In the genomic region with DNA sequence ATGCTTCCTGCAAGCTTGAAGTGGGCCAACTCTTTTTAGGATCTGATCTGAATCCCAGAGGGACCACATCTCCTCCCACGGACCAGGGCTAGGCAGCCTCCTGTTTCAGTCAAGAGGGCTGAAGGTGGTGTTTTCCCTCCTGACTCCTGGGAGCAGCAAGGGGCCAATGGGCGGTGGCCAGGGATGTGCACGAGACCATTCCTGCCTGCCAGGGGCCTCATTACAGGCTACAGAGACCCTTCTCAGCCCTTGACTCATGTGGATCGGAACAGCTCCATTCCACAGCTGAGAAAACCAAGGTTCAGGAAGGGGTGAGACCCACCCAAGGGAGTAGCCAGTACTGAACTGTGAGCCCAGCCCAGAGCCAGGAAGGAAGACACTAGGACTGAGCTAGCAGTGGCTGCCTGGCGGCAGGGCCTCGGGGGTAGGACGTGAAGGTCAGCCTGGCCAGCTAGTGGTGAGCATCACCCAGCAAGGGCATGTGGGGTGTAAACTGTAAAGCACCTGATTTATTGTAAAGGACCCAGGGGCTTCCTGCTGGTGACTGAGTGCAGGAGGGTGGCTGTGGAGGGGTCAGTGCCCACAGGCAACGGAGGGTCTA, we compare ENCODE assay signal across 25 cellular contexts. TPM values are rescaled to one million over a fixed set of nuclear protein-coding genes. Genes with fewer than 3 reads are reported as not detected.
DNase-seq lines count a peak whose midpoint lies in the region; ATAC-seq, FAIRE-seq and TF ChIP-seq lines count a peak whose summit lies in the region.
"Had no signal": no experiment of that assay in that cellular context is flagged by ENCODE, and none has a peak within 500 bp of the region (broad histone marks: within the 10 kb centered on the region; RNA-seq: fewer than 3 reads in every experiment).

No MANE protein-coding gene starts in this region.

- H3K4me1 ChIP-seq in BLaER1 (peaks cover 74% of the 10 kb centered on the region), H1 (replicated peaks in 1 of 4; ENCODE audit: control insufficient read depth in 3 of 4, insufficient read depth in 4 of 4, low read length in 3 of 4) (peaks cover 0 to 16% (median 11%) of the 10 kb centered on the region in 4 experiments; a peak in 6 of 7 replicates)
- H3K4me1 ChIP-seq: HAP-1 had no signal

- no peak overlapping the region for H3K4ac ChIP-seq in H1 (replicated peaks; ENCODE audit: insufficient read length, low read depth, low read length)

- no peak for TF ChIP-seq CTCF in H1 (IDR thresholded peaks at IDR 0.05; ENCODE audit: control extremely low read depth in 1 of 3, insufficient read depth in 1 of 3, low read depth in 1 of 3, low read length in 3 of 3)
- no peak for TF ChIP-seq CTCF in osteocyte (IDR thresholded peaks at IDR 0.05)
- TF ChIP-seq CTCF in endothelial cell (IDR thresholded peaks at IDR 0.05; ENCODE audit: unreplicated experiment): no peak

- H3K9me3 ChIP-seq in BLaER1 (no peaks in the 10 kb centered on the region), H1 (ENCODE audit: insufficient read depth in 2 of 2, low read depth in 1 of 2, low read length in 1 of 2) (no peaks in the 10 kb centered on the region)
- H3K9me3 ChIP-seq: body of pancreas, HAP-1, left lung, mucosa of descending colon, prostate gland had no signal

- H2BK12ac ChIP-seq in H1 (ENCODE audit: low read depth, low read length): peak overlapping the region; percentile 68; the same call in 1 of the 2 replicates

- H2AK5ac ChIP-seq in H1 (ENCODE audit: low read depth, low read length): no peak overlapping the region

- H2BK120ac ChIP-seq in H1 (replicated peaks; ENCODE audit: low read depth, low read length): no peak overlapping the region

- H3K27me3 ChIP-seq in BLaER1 (no peaks in the 10 kb centered on the region), H7 (ENCODE audit: control insufficient read depth, insufficient read depth, low read length) (peaks cover 6% of the 10 kb centered on the region; the same call in 1 of the 2 replicates), H1 (replicated peaks in 1 of 4; ENCODE audit: control insufficient read depth in 3 of 4, extremely low read depth in 1 of 4, insufficient read depth in 3 of 4, low read length in 3 of 4) (peaks cover 0 to 13% (median 10%) of the 10 kb centered on the region in 4 experiments; a peak in 5 of 7 replicates)

- H3K23me2 ChIP-seq in H1 (ENCODE audit: low read depth, low read length): no peaks in the 10 kb centered on the region; the same call in 1 of the 2 replicates

- intact Hi-C loops in activated CD4-positive, alpha-beta T cell treated with anti-CD3 and anti-CD28 coated beads for 36 hours (cut with DNase I, micrococcal nuclease): no loop called here

- no peak overlapping the region for H3K27ac Mint-ChIP-seq in osteocyte (ENCODE audit: unreplicated experiment)
- no peak overlapping the region for H3K27ac Mint-ChIP-seq in activated CD4-positive, alpha-beta T cell treated with anti-CD3 and anti-CD28 coated beads for 36 hours
- no peak overlapping the region for H3K27ac Mint-ChIP-seq in endothelial cell (ENCODE audit: unreplicated experiment)
- H3K27ac Mint-ChIP-seq: activated CD4-positive, alpha-beta T cell treated with anti-CD3 and anti-CD28 coated beads, Interleukin-2, amount 10 ng/mL, durations not matched to agents 7 days and 5 days; neural progenitor cell; stimulated activated effector memory CD8-positive, alpha-beta T cell treated with anti-CD3 and anti-CD28 coated beads, Interleukin-12 subunit alpha, Interleukin-12 subunit beta, amount 100 ng/mL, for 72 hours; T-helper 1 cell treated with Interleukin-12 subunit alpha and Interleukin-12 subunit beta and Interleukin-4 antibody, amounts not matched to agents 30 μg/mL and 1 μg/mL, for 36 hours had no signal

- no peak overlapping the region for H3K23ac ChIP-seq in H1 (ENCODE audit: insufficient read length)

- no peak for ATAC-seq in activated CD4-positive, alpha-beta T cell treated with anti-CD3 and anti-CD28 coated beads for 36 hours
- ATAC-seq: body of pancreas; mucosa of descending colon; stimulated activated effector memory CD8-positive, alpha-beta T cell treated with anti-CD3 and anti-CD28 coated beads, Interleukin-12 subunit alpha, Interleukin-12 subunit beta, amount 100 ng/mL, for 72 hours had no signal

- H3K9ac ChIP-seq in BLaER1 (no peak overlapping the region), H1 (replicated peaks in 1 of 4; ENCODE audit: extremely low read depth in 1 of 4, low read depth in 3 of 4, low read length in 3 of 4) (no peak overlapping the region; a peak in 1 of 7 replicates)
- H3K9ac ChIP-seq: neural progenitor cell had no signal

- no peak for TF ChIP-seq EP300 in H1 (IDR thresholded peaks at IDR 0.05; ENCODE audit: borderline replicate concordance in 1 of 2, low read depth in 2 of 2, low read length in 2 of 2)

- DNase-seq in H7 (peak; percentile 19), H1 (ENCODE audit: low read depth in 1 of 2, low spot score in 2 of 2) (no peak), osteocyte (ENCODE audit: extremely low spot score, unreplicated experiment) (peak; percentile 69), HEK293T (ENCODE audit: extremely low spot score) (no peak), endothelial cell (ENCODE audit: low spot score) (no peak)
- DNase-seq in activated CD4-positive, alpha-beta T cell treated with anti-CD3 and anti-CD28 coated beads for 36 hours: no peak
- DNase-seq: activated CD4-positive, alpha-beta T cell treated with anti-CD3 and anti-CD28 coated beads, Interleukin-2, amount 10 ng/mL, durations not matched to agents 7 days and 5 days; body of pancreas; effector CD4-positive, alpha-beta T cell; erythroblast; Kasumi-1; left lung; NCI-H1694; NCI-H524 treated with DMSO at 0.1 percent for 48 hours; stimulated activated CD4-positive, alpha-beta T cell treated with anti-CD3 and anti-CD28 coated beads, Interleukin-2, amount 100 ng/mL, for 24 hours had no signal

- FAIRE-seq in H1 (lab: Jason Lieb, UNC): no peak
- FAIRE-seq: D721Med had no signal

- peak overlapping the region; percentile 24; the same call in 1 of the 2 replicates for H2BK5ac ChIP-seq in H1 (ENCODE audit: low read depth, low read length)

- H3K79me1 ChIP-seq in H1 (ENCODE audit: low read depth, low read length): 0 out of 2 replicates have a peak, but pooled peaks cover 3% of the 10 kb centered on the region

- H3K36me3 Mint-ChIP-seq in osteocyte (ENCODE audit: unreplicated experiment) (no peaks in the 10 kb centered on the region), endothelial cell (ENCODE audit: low read depth, unreplicated experiment) (no peaks in the 10 kb centered on the region)
- no peaks in the 10 kb centered on the region for H3K36me3 Mint-ChIP-seq in activated CD4-positive, alpha-beta T cell treated with anti-CD3 and anti-CD28 coated beads for 36 hours (ENCODE audit: low read depth)
- H3K36me3 Mint-ChIP-seq: neural progenitor cell; stimulated activated effector memory CD8-positive, alpha-beta T cell treated with anti-CD3 and anti-CD28 coated beads, Interleukin-12 subunit alpha, Interleukin-12 subunit beta, amount 100 ng/mL, for 72 hours had no signal

- H3K4me3 Mint-ChIP-seq in osteocyte (ENCODE audit: unreplicated experiment) (no peak overlapping the region), endothelial cell (ENCODE audit: unreplicated experiment) (no peak overlapping the region)
- no peak overlapping the region for H3K4me3 Mint-ChIP-seq in activated CD4-positive, alpha-beta T cell treated with anti-CD3 and anti-CD28 coated beads for 36 hours
- H3K4me3 Mint-ChIP-seq: activated CD4-positive, alpha-beta T cell treated with anti-CD3 and anti-CD28 coated beads, Interleukin-2, amount 10 ng/mL, durations not matched to agents 7 days and 5 days; neural progenitor cell; stimulated activated effector memory CD8-positive, alpha-beta T cell treated with anti-CD3 and anti-CD28 coated beads, Interleukin-12 subunit alpha, Interleukin-12 subunit beta, amount 100 ng/mL, for 72 hours; T-helper 1 cell treated with Interleukin-12 subunit alpha and Interleukin-12 subunit beta and Interleukin-4 antibody, amounts not matched to agents 30 μg/mL and 1 μg/mL, for 36 hours had no signal

- no peak overlapping the region for H3K56ac ChIP-seq in H1 (replicated peaks; ENCODE audit: insufficient read length, low read depth, low read length)

- H2BK20ac ChIP-seq in H1 (ENCODE audit: low read length): no peak overlapping the region

- H3K9me3 Mint-ChIP-seq in osteocyte (ENCODE audit: unreplicated experiment) (no peaks in the 10 kb centered on the region), endothelial cell (ENCODE audit: unreplicated experiment) (no peaks in the 10 kb centered on the region)
- H3K9me3 Mint-ChIP-seq in activated CD4-positive, alpha-beta T cell treated with anti-CD3 and anti-CD28 coated beads for 36 hours (ENCODE audit: low read depth): no peaks in the 10 kb centered on the region
- H3K9me3 Mint-ChIP-seq: activated CD4-positive, alpha-beta T cell treated with anti-CD3 and anti-CD28 coated beads, Interleukin-2, amount 10 ng/mL, durations not matched to agents 7 days and 5 days; neural progenitor cell; stimulated activated effector memory CD8-positive, alpha-beta T cell treated with anti-CD3 and anti-CD28 coated beads, Interleukin-12 subunit alpha, Interleukin-12 subunit beta, amount 100 ng/mL, for 72 hours; T-helper 1 cell treated with Interleukin-12 subunit alpha and Interleukin-12 subunit beta and Interleukin-4 antibody, amounts not matched to agents 30 μg/mL and 1 μg/mL, for 36 hours had no signal

- H3K4me3 ChIP-seq in BLaER1 (no peak overlapping the region), H7 (ENCODE audit: insufficient read depth, low read depth, low read length) (no peak overlapping the region), H1 (ENCODE audit: extremely low read depth in 1 of 4, insufficient read depth in 2 of 4, low read depth in 3 of 4, low read length in 4 of 4) (no peak overlapping the region)
- H3K4me3 ChIP-seq: body of pancreas, HAP-1, left lung, mucosa of descending colon, neural progenitor cell, prostate gland had no signal

- H3K27ac ChIP-seq in BLaER1 (no peak overlapping the region), H1 (ENCODE audit: low read depth, low read length) (no peak overlapping the region)
- H3K27ac ChIP-seq: body of pancreas, neural progenitor cell, prostate gland had no signal

- peaks cover 11% of the 10 kb centered on the region for H3K4me1 Mint-ChIP-seq in osteocyte (ENCODE audit: unreplicated experiment)
- no peaks in the 10 kb centered on the region for H3K4me1 Mint-ChIP-seq in activated CD4-positive, alpha-beta T cell treated with anti-CD3 and anti-CD28 coated beads for 36 hours
- peaks cover 29% of the 10 kb centered on the region for H3K4me1 Mint-ChIP-seq in endothelial cell (ENCODE audit: unreplicated experiment)
- H3K4me1 Mint-ChIP-seq: activated CD4-positive, alpha-beta T cell treated with anti-CD3 and anti-CD28 coated beads, Interleukin-2, amount 10 ng/mL, durations not matched to agents 7 days and 5 days; stimulated activated effector memory CD8-positive, alpha-beta T cell treated with anti-CD3 and anti-CD28 coated beads, Interleukin-12 subunit alpha, Interleukin-12 subunit beta, amount 100 ng/mL, for 72 hours had no signal

- 89% methylated on average over 7 of the region's 8 CpGs; no CpG with 5 or more reads in 1 of the 2 experiments for WGBS in H1 (ENCODE audit: extremely low coverage in 1 of 2, insufficient coverage in 1 of 2, insufficient read length in 1 of 2, insufficient replicate concordance in 2 of 2, low coverage in 1 of 2, low lambda C conversion rate in 2 of 2, missing lambda C conversion rate in 1 of 2), 2 experiments

- TF ChIP-seq RAD21 in H1 (IDR thresholded peaks at IDR 0.05 in 1 of 2, conservative IDR thresholded peaks at IDR 0.05 in 1 of 2; ENCODE audit: low read depth in 2 of 2, low read length in 2 of 2): no peak

- CTCF ChIA-PET in H1 (lab: Charles Lee; ENCODE audit: partially characterized antibody): interaction anchor here (0.6 to 16.5 kb wide), 10 partner anchors 12 to 739 kb away, joined by 3 to 173 read pairs (median 4); no protein-coding TSS in a partner anchor
- CTCF ChIA-PET in HEK293T (lab: Yijun Ruan, JAX): interaction anchor here (1.8 kb wide), 1 partner anchor 20 kb away, joined by 5 read pairs; no protein-coding TSS in a partner anchor
- CTCF ChIA-PET in activated CD4-positive, alpha-beta T cell treated with anti-CD3 and anti-CD28 coated beads for 36 hours (lab: Charles Lee): interaction anchor here (0.6 to 1.6 kb wide), 2 partner anchors 24 to 26 kb away, joined by 3 to 5 read pairs; no protein-coding TSS in a partner anchor

- POLR2A ChIA-PET in H1 (lab: Charles Lee; ENCODE audit: partially characterized antibody) (no interaction called here), HEK293T (lab: Yijun Ruan, JAX) (no interaction called here)
- POLR2A ChIA-PET in activated CD4-positive, alpha-beta T cell treated with anti-CD3 and anti-CD28 coated beads for 36 hours (lab: Charles Lee): no interaction called here

- no peak overlapping the region for H4K5ac ChIP-seq in H1 (ENCODE audit: insufficient read length, low read depth, low read length)

- peak overlapping the region; percentile 54 for H4K91ac ChIP-seq in H1 (replicated peaks; ENCODE audit: insufficient read length, low read length)

- no peak overlapping the region; the same call in 1 of the 2 replicates for H4K8ac ChIP-seq in H1 (ENCODE audit: extremely low read depth, insufficient read depth, low read length)

- H3K36me3 ChIP-seq in BLaER1: no peaks in the 10 kb centered on the region
- H3K36me3 ChIP-seq in H7 (replicated peaks; ENCODE audit: control insufficient read depth, insufficient read depth, low read length): no peaks in the 10 kb centered on the region
- no peaks in the 10 kb centered on the region for H3K36me3 ChIP-seq in H1 (ENCODE audit: control insufficient read depth in 2 of 4, insufficient read depth in 4 of 4, low read length in 3 of 4)
- H3K36me3 ChIP-seq: HAP-1, left lung, neural progenitor cell, prostate gland had no signal

- H4K20me1 ChIP-seq in BLaER1 (no peaks in the 10 kb centered on the region), H1 (replicated peaks in 1 of 2; ENCODE audit: control insufficient read depth in 1 of 2, insufficient read depth in 2 of 2, low read length in 2 of 2) (peaks cover 0 to 1% of the 10 kb centered on the region in 2 experiments)

- peak overlapping the region; percentile 29; the same call in 1 of the 2 replicates for H2BK15ac ChIP-seq in H1 (ENCODE audit: low read length)

- H3K79me2 ChIP-seq in H1 (ENCODE audit: control insufficient read depth in 1 of 2, insufficient read depth in 2 of 2, low read length in 2 of 2): no peaks in the 10 kb centered on the region

- TF ChIP-seq POLR2A in H1 (IDR thresholded peaks at IDR 0.05; ENCODE audit: control extremely low read depth in 1 of 2, low read depth in 2 of 2, low read length in 2 of 2): no peak

- H3K14ac ChIP-seq in H1 (ENCODE audit: insufficient read length): no peak overlapping the region

- H2AFZ ChIP-seq in H1 (ENCODE audit: low read length): no peak overlapping the region
- H2AFZ ChIP-seq: neural progenitor cell had no signal

- H3K18ac ChIP-seq in H1 (ENCODE audit: extremely low read depth, low read length): peak overlapping the region; percentile 71; the same call in 1 of the 2 replicates

- H3K4me2 ChIP-seq in BLaER1 (peak overlapping the region; percentile 32), H1 (ENCODE audit: insufficient read depth in 1 of 2, low read depth in 2 of 2, low read length in 2 of 2) (no peak overlapping the region)
- H3K4me2 ChIP-seq: neural progenitor cell had no signal

- H3K27me3 Mint-ChIP-seq in osteocyte (ENCODE audit: unreplicated experiment) (peaks cover 13% of the 10 kb centered on the region), endothelial cell (ENCODE audit: unreplicated experiment) (peaks cover 19% of the 10 kb centered on the region)
- peaks cover 12% of the 10 kb centered on the region for H3K27me3 Mint-ChIP-seq in activated CD4-positive, alpha-beta T cell treated with anti-CD3 and anti-CD28 coated beads for 36 hours

RNA-seq across cellular contexts. Expression of a gene that starts 3.4 kb away (rescaled TPM):
- 0.66 TPM in 1 of 2 replicates, not detected in the other for total RNA-seq in H7 (2014; rRNA removed; shearing (Covaris generic))
- total RNA-seq in H1 (2021; fragmentation: NEBNext Ultra II Directional; extraction: Animal tissue kit (Norgen Biotek cat#: 25700)): not detected in 2 replicates
- 0.15 and 0.20 TPM in 2 replicates for polyA plus RNA-seq in H1 (2011; rRNA removed)
- polyA plus RNA-seq in H1 (2011; cell fraction: cytosol; rRNA removed): 0.26 TPM
- 0.13 TPM for polyA plus RNA-seq in H1 (2011; cell fraction: nucleus; rRNA removed)
- polyA plus RNA-seq in H1 (2012, experiment 1 of 2): 0.09 to 0.11 TPM in 2 of 4 replicates, not detected in the others
- not detected for polyA plus RNA-seq in H1 (2012, experiment 2 of 2)
- polyA plus RNA-seq in H1 (2013, experiment 1 of 2): 0.18 TPM
- polyA plus RNA-seq in H1 (2013, experiment 2 of 2): 0.07 TPM
- polyA minus RNA-seq in H1 (2011; rRNA and poly(A)+ RNA removed): 0.17 and 0.32 TPM in 2 replicates
- polyA minus RNA-seq in H1 (2011; cell fraction: cytosol; rRNA and poly(A)+ RNA removed): not detected
- not detected for polyA minus RNA-seq in H1 (2011; cell fraction: nucleus; rRNA and poly(A)+ RNA removed)
- total RNA-seq in osteocyte (not detected in 2 replicates), endothelial cell (ENCODE audit: unreplicated experiment) (0.74 TPM)
- not detected for total RNA-seq in activated CD4-positive, alpha-beta T cell treated with anti-CD3 and anti-CD28 coated beads for 36 hours
- total RNA-seq: activated CD4-positive, alpha-beta T cell treated with anti-CD3 and anti-CD28 coated beads, Interleukin-2, amount 10 ng/mL, durations not matched to agents 7 days and 5 days; body of pancreas; fibroblast of villous mesenchyme had no signal

RNA-seq across cellular contexts. Expression of a gene that starts 39.3 kb away (rescaled TPM):
- 3.3 and 6.6 TPM in 2 replicates for total RNA-seq in H7 (2014; rRNA removed; shearing (Covaris generic))
- 12.9 and 14.6 TPM in 2 replicates for total RNA-seq in H1 (2021; fragmentation: NEBNext Ultra II Directional; extraction: Animal tissue kit (Norgen Biotek cat#: 25700))
- polyA plus RNA-seq in H1 (2011; rRNA removed): 11.3 and 23.4 TPM in 2 replicates
- 12.4 TPM for polyA plus RNA-seq in H1 (2011; cell fraction: cytosol; rRNA removed)
- 65.2 TPM for polyA plus RNA-seq in H1 (2011; cell fraction: nucleus; rRNA removed)
- polyA plus RNA-seq in H1 (2012, experiment 1 of 2): 5.6 to 10.8 TPM (median 10.0 TPM) in 4 replicates
- 7.7 TPM for polyA plus RNA-seq in H1 (2012, experiment 2 of 2)
- 5.6 TPM for polyA plus RNA-seq in H1 (2013, experiment 1 of 2)
- polyA plus RNA-seq in H1 (2013, experiment 2 of 2): 5.2 TPM
- polyA minus RNA-seq in H1 (2011; rRNA and poly(A)+ RNA removed): 15.5 and 17.0 TPM in 2 replicates
- 26.9 TPM for polyA minus RNA-seq in H1 (2011; cell fraction: cytosol; rRNA and poly(A)+ RNA removed)
- 34.7 TPM for polyA minus RNA-seq in H1 (2011; cell fraction: nucleus; rRNA and poly(A)+ RNA removed)
- total RNA-seq in osteocyte (104 and 105 TPM in 2 replicates), endothelial cell (ENCODE audit: unreplicated experiment) (93.3 TPM)
- under 1 TPM in 1 of 2 experiments, not detected in 1; 0.05 TPM for total RNA-seq in activated CD4-positive, alpha-beta T cell treated with anti-CD3 and anti-CD28 coated beads for 36 hours
- total RNA-seq: activated CD4-positive, alpha-beta T cell treated with anti-CD3 and anti-CD28 coated beads, Interleukin-2, amount 10 ng/mL, durations not matched to agents 7 days and 5 days had no signal

RNA-seq across cellular contexts. Expression of a gene that starts 50.7 kb away (rescaled TPM):
- 0.11 and 0.35 TPM in 2 replicates for total RNA-seq in H7 (2014; rRNA removed; shearing (Covaris generic))
- total RNA-seq in H1 (2021; fragmentation: NEBNext Ultra II Directional; extraction: Animal tissue kit (Norgen Biotek cat#: 25700)): 1.0 and 1.2 TPM in 2 replicates
- 1.5 and 2.6 TPM in 2 replicates for polyA plus RNA-seq in H1 (2011; rRNA removed)
- polyA plus RNA-seq in H1 (2011; cell fraction: cytosol; rRNA removed): 1.4 TPM
- 1.6 TPM for polyA plus RNA-seq in H1 (2011; cell fraction: nucleus; rRNA removed)
- 0.21 to 0.75 TPM (median 0.57 TPM) in 4 replicates for polyA plus RNA-seq in H1 (2012, experiment 1 of 2)
- polyA plus RNA-seq in H1 (2012, experiment 2 of 2): 0.63 TPM
- 0.93 TPM for polyA plus RNA-seq in H1 (2013, experiment 1 of 2)
- 0.85 TPM for polyA plus RNA-seq in H1 (2013, experiment 2 of 2)
- polyA minus RNA-seq in H1 (2011; rRNA and poly(A)+ RNA removed): 1.4 and 1.5 TPM in 2 replicates
- polyA minus RNA-seq in H1 (2011; cell fraction: cytosol; rRNA and poly(A)+ RNA removed): 0.66 TPM
- 2.7 TPM for polyA minus RNA-seq in H1 (2011; cell fraction: nucleus; rRNA and poly(A)+ RNA removed)
- total RNA-seq in osteocyte: not detected in 2 replicates
- total RNA-seq in activated CD4-positive, alpha-beta T cell treated with anti-CD3 and anti-CD28 coated beads for 36 hours: not detected
- 0.10 TPM for total RNA-seq in endothelial cell (ENCODE audit: unreplicated experiment)
- total RNA-seq: activated CD4-positive, alpha-beta T cell treated with anti-CD3 and anti-CD28 coated beads, Interleukin-2, amount 10 ng/mL, durations not matched to agents 7 days and 5 days; temporal lobe had no signal

Comparison
In these comparisons a context has a peak if more than half of its experiments do, and no peak if none do; other contexts are left out.
1. DNase-seq: peak in H7 (single experiment) and osteocyte (single experiment); none in H1 (0 of 2), HEK293T (single experiment), activated CD4-positive, alpha-beta T cell treated with anti-CD3 and anti-CD28 coated beads for 36 hours (single experiment) and endothelial cell (single experiment).